19 cellular contexts compared by ENCODE assay signal in genomic region chr12:78018146-78018910, GRCh38.
DNase-seq lines count a peak whose midpoint lies in the region; ATAC-seq and TF ChIP-seq lines count a peak whose summit lies in the region.
"Had no signal": no experiment of that assay in that cellular context is flagged by ENCODE, and none has a peak within 500 bp of the region (broad histone marks: within the 10 kb centered on the region; RNA-seq: fewer than 3 reads in every experiment).

No MANE protein-coding gene starts in this region.

- H4K8ac ChIP-seq in H9 (replicated peaks; ENCODE audit: insufficient read length, low read depth, low read length) = no peak overlapping the region

- H3K36me3 Mint-ChIP-seq in H9 (ENCODE audit: insufficient read depth in 1 of 3, low read depth in 3 of 3) = no peaks in the 10 kb centered on the region
- H3K36me3 Mint-ChIP-seq: activated naive CD4-positive, alpha-beta T cell treated with anti-CD3 and anti-CD28 coated beads, Interleukin-2, amount 50 U/mL, for 24 hours had no signal

- TF ChIP-seq EP300 in gastroesophageal sphincter (IDR thresholded peaks at IDR 0.05) = no peak

- H4K20me1 ChIP-seq in H9 (ENCODE audit: control insufficient read depth, insufficient read depth, insufficient read length) = no peaks in the 10 kb centered on the region

- H3K18ac ChIP-seq in H9 (ENCODE audit: insufficient read length, low read depth, low read length) = no peak overlapping the region

- H2BK12ac ChIP-seq in H9 (ENCODE audit: insufficient read length, low read depth, low read length) = no peak overlapping the region

- no peak overlapping the region for H4K91ac ChIP-seq in H9 (ENCODE audit: insufficient read length, low read depth, low read length)

- H3K4me3 ChIP-seq in gastroesophageal sphincter (no peak overlapping the region), neutrophil (ENCODE audit: low read depth in 1 of 2, low read length in 1 of 2) (no peak overlapping the region), coronary artery (no peak overlapping the region)
- H3K4me3 ChIP-seq: heart left ventricle, MG63, SK-N-MC, thoracic aorta had no signal

- H3K4ac ChIP-seq in H9 (ENCODE audit: low read depth, low read length) = no peak overlapping the region

- no peak overlapping the region for H2BK120ac ChIP-seq in H9 (ENCODE audit: low read depth, low read length, poor library complexity, severe bottlenecking)

- DNase-seq in H9 (no peak), amniotic epithelial cell (ENCODE audit: low read depth) (peak; percentile 45), coronary artery (ENCODE audit: low spot score) (no peak), KG1 (lab: John Stamatoyannopoulos, UW) (no peak)
- DNase-seq: activated CD4-positive, alpha-beta T cell treated with anti-CD3 and anti-CD28 coated beads, Interleukin-2, amount 10 ng/mL, durations not matched to agents 24 days and 14 days; MG63; NCI-H2029; stimulated activated CD4-positive, alpha-beta T cell treated with anti-CD3 and anti-CD28 coated beads, Interleukin-2, amount 100 ng/mL, for 48 hours; stimulated activated CD8-positive, alpha-beta memory T cell treated with anti-CD3 and anti-CD28 coated beads, Interleukin-4, amount 100 ng/mL, for 48 hours had no signal

- H3K23me2 ChIP-seq in H9 (ENCODE audit: insufficient read length, low read depth, low read length, poor library complexity, severe bottlenecking) = no peaks in the 10 kb centered on the region

- H4K5ac ChIP-seq in H9 (ENCODE audit: insufficient read length, low read depth, low read length) = no peak overlapping the region

- TF ChIP-seq CTCF in H9 (conservative IDR thresholded peaks at IDR 0.05) = no peak
- no peak for TF ChIP-seq CTCF in gastroesophageal sphincter (IDR thresholded peaks at IDR 0.05)
- no peak for TF ChIP-seq CTCF in neutrophil (IDR thresholded peaks at IDR 0.05)
- TF ChIP-seq CTCF in coronary artery (IDR thresholded peaks at IDR 0.05) = no peak

- H2AK5ac ChIP-seq in H9 (ENCODE audit: insufficient read length, low read length) = no peak overlapping the region

- no peak overlapping the region for H3K27ac ChIP-seq in H9 (ENCODE audit: insufficient read length, low read depth, low read length)
- H3K27ac ChIP-seq in gastroesophageal sphincter = no peak overlapping the region
- peak overlapping the region; percentile 72 for H3K27ac ChIP-seq in neutrophil
- H3K27ac ChIP-seq in coronary artery = no peak overlapping the region
- H3K27ac ChIP-seq: epithelial cell of prostate, heart left ventricle, SK-N-MC, thoracic aorta had no signal

- H3K27me3 ChIP-seq in H9 (ENCODE audit: insufficient read depth, low read length) = no peaks in the 10 kb centered on the region
- H3K27me3 ChIP-seq in gastroesophageal sphincter = no peaks in the 10 kb centered on the region
- H3K27me3 ChIP-seq in neutrophil = no peaks in the 10 kb centered on the region
- H3K27me3 ChIP-seq: heart left ventricle, MG63 had no signal

- ATAC-seq in gastroesophageal sphincter (peak; percentile 50), HG03432 (IDR thresholded peaks at IDR 0.05; ENCODE audit: unreplicated experiment) (no peak), HG02852 (IDR thresholded peaks at IDR 0.05; ENCODE audit: unreplicated experiment) (no peak)
- ATAC-seq: heart left ventricle had no signal

- H3K79me1 ChIP-seq in H9 (ENCODE audit: insufficient read depth, low read depth, low read length, poor library complexity, severe bottlenecking) = no peaks in the 10 kb centered on the region

- H3K9me3 ChIP-seq in H9 (ENCODE audit: control insufficient read depth, low read depth, low read length) (no peaks in the 10 kb centered on the region), gastroesophageal sphincter (no peaks in the 10 kb centered on the region), neutrophil (no peaks in the 10 kb centered on the region)
- H3K9me3 ChIP-seq: heart left ventricle, MG63, thoracic aorta had no signal

- H3K4me3 Mint-ChIP-seq in H9 = no peak overlapping the region
- H3K4me3 Mint-ChIP-seq: activated CD4-positive, alpha-beta T cell treated with anti-CD3 and anti-CD28 coated beads, Interleukin-2, amount 10 ng/mL, durations not matched to agents 24 days and 14 days; activated naive CD4-positive, alpha-beta T cell treated with anti-CD3 and anti-CD28 coated beads, Interleukin-2, amount 50 U/mL, for 24 hours; central memory CD8-positive, alpha-beta T cell had no signal

- H3T11ph ChIP-seq in H9 (ENCODE audit: low read length) = no peak overlapping the region

- no peak overlapping the region for H3K14ac ChIP-seq in H9 (ENCODE audit: insufficient read depth, low read length)

- no peak overlapping the region for H3K23ac ChIP-seq in H9 (ENCODE audit: insufficient read length, low read depth, low read length)

- H3K27ac Mint-ChIP-seq in H9 = peak overlapping the region in 2 of 3 experiments; percentile 8 to 18; a peak in 3 of 7 replicates
- H3K27ac Mint-ChIP-seq: activated CD4-positive, alpha-beta T cell treated with anti-CD3 and anti-CD28 coated beads, Interleukin-2, amount 10 ng/mL, durations not matched to agents 24 days and 14 days; activated naive CD4-positive, alpha-beta T cell treated with anti-CD3 and anti-CD28 coated beads, Interleukin-2, amount 50 U/mL, for 24 hours had no signal

- no peak overlapping the region for H2AFZ ChIP-seq in H9 (ENCODE audit: low read length)

- no peaks in the 10 kb centered on the region for H3K79me2 ChIP-seq in H9 (ENCODE audit: insufficient read depth, low read length)

- WGBS in H9 (ENCODE audit: extremely low coverage, insufficient read length, low lambda C conversion rate) = no CpG with 5 or more reads among the region's 4 CpGs
- 22 to 35% methylated on average over 3 to 4 of the region's 4 CpGs for WGBS in gastroesophageal sphincter (ENCODE audit: low coverage in 1 of 2), 2 donors

- no peak for TF ChIP-seq POLR2A in gastroesophageal sphincter (IDR thresholded peaks at IDR 0.05)

- H3K9ac ChIP-seq in H9 (ENCODE audit: extremely low read depth, insufficient read length, low read length) = no peak overlapping the region

- no peak overlapping the region for H2BK15ac ChIP-seq in H9 (ENCODE audit: low read depth, low read length)

- H3K4me1 ChIP-seq in H9 (ENCODE audit: insufficient read depth, low read length) (no peaks in the 10 kb centered on the region), gastroesophageal sphincter (no peaks in the 10 kb centered on the region), neutrophil (ENCODE audit: control insufficient read depth in 1 of 2, insufficient read depth in 1 of 2, low read depth in 1 of 2, low read length in 1 of 2) (peaks cover 9 to 17% of the 10 kb centered on the region in 2 experiments)
- H3K4me1 ChIP-seq: heart left ventricle had no signal

- H3K4me2 ChIP-seq in H9 (ENCODE audit: insufficient read depth, insufficient read length, low read length) = no peak overlapping the region

- no peaks in the 10 kb centered on the region for H3K9me3 Mint-ChIP-seq in H9
- H3K9me3 Mint-ChIP-seq: activated CD4-positive, alpha-beta T cell treated with anti-CD3 and anti-CD28 coated beads, Interleukin-2, amount 10 ng/mL, durations not matched to agents 24 days and 14 days had no signal

- H2BK5ac ChIP-seq in H9 (ENCODE audit: insufficient read length, low read length) = no peak overlapping the region

- no peak overlapping the region for H3K56ac ChIP-seq in H9 (ENCODE audit: insufficient read length, low read depth, low read length)

- H3K27me3 Mint-ChIP-seq in H9 (ENCODE audit: low read depth) = no peaks in the 10 kb centered on the region
- H3K27me3 Mint-ChIP-seq: activated CD4-positive, alpha-beta T cell treated with anti-CD3 and anti-CD28 coated beads, Interleukin-2, amount 10 ng/mL, durations not matched to agents 24 days and 14 days; activated naive CD4-positive, alpha-beta T cell treated with anti-CD3 and anti-CD28 coated beads, Interleukin-2, amount 50 U/mL, for 24 hours; central memory CD8-positive, alpha-beta T cell had no signal

- no peaks in the 10 kb centered on the region; a peak in 1 of 4 replicates for H3K4me1 Mint-ChIP-seq in H9
- H3K4me1 Mint-ChIP-seq: activated CD4-positive, alpha-beta T cell treated with anti-CD3 and anti-CD28 coated beads, Interleukin-2, amount 10 ng/mL, durations not matched to agents 24 days and 14 days; activated naive CD4-positive, alpha-beta T cell treated with anti-CD3 and anti-CD28 coated beads, Interleukin-2, amount 50 U/mL, for 24 hours; central memory CD8-positive, alpha-beta T cell had no signal

- H2BK20ac ChIP-seq in H9 (ENCODE audit: low read depth, low read length, poor library complexity, severe bottlenecking) = no peak overlapping the region

- no peaks in the 10 kb centered on the region for H3K36me3 ChIP-seq in gastroesophageal sphincter
- H3K36me3 ChIP-seq in neutrophil = no peaks in the 10 kb centered on the region
- H3K36me3 ChIP-seq: thoracic aorta had no signal
